Comparison of ENCODE assay signal across 1 cellular context in the genomic region with DNA sequence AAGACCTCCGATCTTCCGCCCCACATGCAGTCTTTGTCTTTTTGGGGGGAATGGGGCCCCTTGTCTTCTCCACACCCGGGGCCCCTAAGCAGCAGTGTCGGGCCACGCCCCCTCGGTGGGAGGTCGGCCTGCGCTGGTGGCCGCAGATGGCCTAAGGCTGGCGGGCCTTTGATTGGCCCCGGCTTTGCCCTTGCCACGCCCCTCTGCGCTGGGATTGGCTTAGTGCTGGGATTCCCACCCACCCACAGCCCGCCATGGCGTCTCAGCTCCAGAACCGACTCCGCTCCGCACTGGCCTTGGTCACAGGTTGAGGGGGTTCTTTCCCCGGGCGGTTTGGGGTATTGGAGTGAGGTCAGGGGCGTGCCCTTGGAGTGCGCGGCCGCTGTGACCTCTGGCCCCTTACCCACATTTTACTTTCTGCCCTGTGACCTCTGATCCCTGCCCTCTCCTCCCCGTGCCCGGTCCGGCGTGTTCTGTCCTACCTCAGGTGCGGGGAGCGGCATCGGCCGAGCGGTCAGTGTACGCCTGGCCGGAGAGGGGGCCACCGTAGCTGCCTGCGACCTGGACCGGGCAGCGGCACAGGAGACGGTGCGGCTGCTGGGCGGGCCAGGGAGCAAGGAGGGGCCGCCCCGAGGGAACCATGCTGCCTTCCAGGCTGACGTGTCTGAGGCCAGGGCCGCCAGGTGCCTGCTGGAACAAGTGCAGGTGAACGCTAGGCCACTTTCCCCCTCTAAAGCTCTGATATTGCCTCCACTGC.
A peak's percentile ranks its signal among the peaks of the same experiment; 100 is the strongest.
TF ChIP-seq lines count a peak whose summit lies in the region.

A gene (plus strand): TSS at position 241 of the 757 bp plus-strand sequence. CDS start 14 bp downstream, at position 255.

TF ChIP-seq in IMR-90, 13 proteins besides CTCF, POLR2A, EP300 and RAD21:
- TF ChIP-seq MAZ (IDR thresholded peaks at IDR 0.05; ENCODE audit: borderline replicate concordance, low read depth, low read length) (no peak), MXI1 (IDR thresholded peaks at IDR 0.05; ENCODE audit: borderline replicate concordance, low read depth, low read length) (0 out of 2 replicates have a peak, but pooled peaks have one; percentile 16), CHD1 (IDR thresholded peaks at IDR 0.05; ENCODE audit: low read depth, low read length) (no peak), BHLHE40 (IDR thresholded peaks at IDR 0.05; ENCODE audit: low read depth, low read length) (no peak)
- TF ChIP-seq, protein P1, sequence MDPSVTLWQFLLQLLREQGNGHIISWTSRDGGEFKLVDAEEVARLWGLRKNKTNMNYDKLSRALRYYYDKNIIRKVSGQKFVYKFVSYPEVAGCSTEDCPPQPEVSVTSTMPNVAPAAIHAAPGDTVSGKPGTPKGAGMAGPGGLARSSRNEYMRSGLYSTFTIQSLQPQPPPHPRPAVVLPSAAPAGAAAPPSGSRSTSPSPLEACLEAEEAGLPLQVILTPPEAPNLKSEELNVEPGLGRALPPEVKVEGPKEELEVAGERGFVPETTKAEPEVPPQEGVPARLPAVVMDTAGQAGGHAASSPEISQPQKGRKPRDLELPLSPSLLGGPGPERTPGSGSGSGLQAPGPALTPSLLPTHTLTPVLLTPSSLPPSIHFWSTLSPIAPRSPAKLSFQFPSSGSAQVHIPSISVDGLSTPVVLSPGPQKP (IDR thresholded peaks at IDR 0.05; ENCODE audit: borderline replicate concordance, low read depth, low read length) = no peak
